ENCODE assay signal across 8 cellular contexts in the genomic region with DNA sequence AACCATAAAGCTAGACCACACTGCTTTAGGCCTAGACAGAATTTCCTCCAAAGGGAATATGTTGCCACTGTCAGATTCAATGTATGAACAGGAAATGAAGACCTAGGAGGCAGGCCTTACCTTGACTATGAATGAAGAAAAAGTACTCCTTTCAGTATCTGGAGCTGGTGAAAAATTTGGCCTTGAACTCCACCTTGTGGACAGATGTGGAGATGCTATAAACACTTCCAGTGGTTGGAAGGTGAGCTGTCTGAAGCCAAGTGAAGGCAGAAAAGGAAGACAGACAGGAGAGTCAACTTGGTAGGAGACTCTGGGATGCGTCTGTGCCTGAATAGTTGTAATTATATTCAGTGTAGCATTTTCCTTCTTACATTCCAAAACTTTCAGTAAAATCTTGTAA. TPM values are rescaled to one million over a fixed set of nuclear protein-coding genes. Genes with fewer than 3 reads are reported as not detected.
A peak's percentile ranks its signal among the peaks of the same experiment; 100 is the strongest.
DNase-seq lines count a peak whose midpoint lies in the region; ATAC-seq and TF ChIP-seq lines count a peak whose summit lies in the region.

No MANE protein-coding gene starts in this region.

- H3K9me3 ChIP-seq in HEK293 (ENCODE audit: control insufficient read depth, insufficient read depth, low read depth, low read length) (no peaks in the 10 kb centered on the region), lower lobe of right lung (no peaks in the 10 kb centered on the region), upper lobe of left lung (no peaks in the 10 kb centered on the region)

- H3K36me3 ChIP-seq in HEK293 (ENCODE audit: control insufficient read depth in 2 of 2, insufficient read depth in 1 of 2, low read length in 2 of 2) (peaks cover 0 to 59% of the 10 kb centered on the region in 2 experiments; a peak in 2 of 3 replicates), lower lobe of right lung (peaks cover 24% of the 10 kb centered on the region), upper lobe of left lung (no peaks in the 10 kb centered on the region)

- CTCF ChIA-PET in HEK293 (lab: Yijun Ruan, JAX): interaction anchor here (0.7 to 2.3 kb wide), 13 partner anchors 10 to 596 kb away, joined by 3 to 10 read pairs (median 4); no protein-coding TSS in a partner anchor

- ATAC-seq in lower lobe of right lung: peak in 1 of 2 donors; percentile 73
- ATAC-seq in upper lobe of left lung (ENCODE audit: low FRiP score in 2 of 2): peak; percentile 57 to 75

- 33 to 67% methylated on average over 1 of the region's 1 CpG for WGBS in upper lobe of left lung, 2 donors

- H3K4me3 ChIP-seq in GM12865 (ENCODE audit: low read depth, low read length) (no peak overlapping the region), HEK293 (ENCODE audit: low read depth, low read length) (no peak overlapping the region), choroid plexus epithelial cell (ENCODE audit: low read depth, low read length) (no peak overlapping the region), lower lobe of right lung (no peak overlapping the region), upper lobe of left lung (no peak overlapping the region)

- TF ChIP-seq EP300 in upper lobe of left lung (IDR thresholded peaks at IDR 0.05): no peak

- DNase-seq in AG08395 (ENCODE audit: low spot score): peak; percentile 69
- peak; percentile 61 for DNase-seq in GM12865 (ENCODE audit: low read depth)
- DNase-seq in LoVo (ENCODE audit: low spot score): peak; percentile 18
- peak; percentile 14 for DNase-seq in SKM-1 (lab: John Stamatoyannopoulos, UW; ENCODE audit: unreplicated experiment)
- DNase-seq in choroid plexus epithelial cell (ENCODE audit: low read depth): peak; percentile 66
- DNase-seq in lower lobe of right lung: no peak
- DNase-seq in upper lobe of left lung: no peak

- H3K27me3 ChIP-seq in lower lobe of right lung (ENCODE audit: low read depth) (no peaks in the 10 kb centered on the region), upper lobe of left lung (no peaks in the 10 kb centered on the region)

- TF ChIP-seq POLR2A in upper lobe of left lung (IDR thresholded peaks at IDR 0.05): no peak

- intact Hi-C loops in lower lobe of right lung (cut with DNase I): no loop called here

- H3K4me1 ChIP-seq in HEK293 (ENCODE audit: control insufficient read depth, insufficient read depth, low read length): no peaks in the 10 kb centered on the region
- no peaks in the 10 kb centered on the region for H3K4me1 ChIP-seq in lower lobe of right lung
- no peaks in the 10 kb centered on the region for H3K4me1 ChIP-seq in upper lobe of left lung

- H3K27ac ChIP-seq in HEK293 (ENCODE audit: extremely low read depth, low read depth, low read length) (no peak overlapping the region), lower lobe of right lung (no peak overlapping the region), upper lobe of left lung (no peak overlapping the region)

- POLR2A ChIA-PET in HEK293 (lab: Yijun Ruan, JAX): interaction anchor here (1.4 kb wide), 1 partner anchor 175 kb away, joined by 3 read pairs; no protein-coding TSS in a partner anchor

- peak; percentile 49 for TF ChIP-seq CTCF in GM12865 (IDR thresholded peaks at IDR 0.05; ENCODE audit: insufficient read depth, low read depth, low read length, missing control alignments)
- TF ChIP-seq CTCF in HEK293 (tag by site-specific recombination; IDR thresholded peaks at IDR 0.05): peak; percentile 49; the same call in 1 of the 2 replicates
- peak; percentile 70 for TF ChIP-seq CTCF in choroid plexus epithelial cell (conservative IDR thresholded peaks at IDR 0.05; ENCODE audit: low read depth, low read length)
- peak; percentile 56 for TF ChIP-seq CTCF in lower lobe of right lung (IDR thresholded peaks at IDR 0.05)
- peak; percentile 34 to 66 (median 52) for TF ChIP-seq CTCF in upper lobe of left lung (IDR thresholded peaks at IDR 0.05)

TF ChIP-seq in HEK293, 187 proteins besides CTCF, POLR2A, EP300 and RAD21:
- TF ChIP-seq ZNF660 (tag by site-specific recombination; IDR thresholded peaks at IDR 0.05) (0 out of 2 replicates have a peak, but pooled peaks have one; percentile 12), ZNF654 (tag by site-specific recombination; IDR thresholded peaks at IDR 0.05; ENCODE audit: low read depth) (peak; percentile 72), FEZF1 (tag by site-specific recombination; IDR thresholded peaks at IDR 0.05) (no peak)
- TF ChIP-seq, protein P1, sequence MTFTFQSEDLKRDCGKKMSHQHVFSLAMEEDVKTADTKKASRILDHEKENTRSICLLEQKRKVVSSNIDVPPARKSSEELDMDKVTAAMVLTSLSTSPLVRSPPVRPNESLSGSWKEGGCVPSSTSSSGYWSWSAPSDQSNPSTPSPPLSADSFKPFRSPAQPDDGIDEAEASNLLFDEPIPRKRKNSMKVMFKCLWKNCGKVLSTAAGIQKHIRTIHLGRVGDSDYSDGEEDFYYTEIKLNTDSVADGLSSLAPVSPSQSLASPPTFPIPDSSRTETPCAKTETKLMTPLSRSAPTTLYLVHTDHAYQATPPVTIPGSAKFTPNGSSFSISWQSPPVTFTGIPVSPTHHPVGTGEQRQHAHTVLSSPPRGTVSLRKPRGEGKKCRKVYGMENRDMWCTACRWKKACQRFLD (tag by site-specific recombination; IDR thresholded peaks at IDR 0.05): no peak

RNA-seq across cellular contexts. Expression of a gene that starts 17.2 kb away (rescaled TPM):
- total RNA-seq in lower lobe of right lung (12.2 TPM), upper lobe of left lung (10 to 100 TPM in 3 of 6 donors, 1 to 10 TPM in 3; 4.7 to 41.9 (median 10.0) TPM)

Comparison
In these comparisons a context has a peak if more than half of its experiments do, and no peak if none do; other contexts are left out.
1. DNase-seq: peak in AG08395 (single experiment), GM12865 (single experiment), LoVo (single experiment), SKM-1 (single experiment) and choroid plexus epithelial cell (single experiment); none in lower lobe of right lung (single experiment) and upper lobe of left lung (0 of 2).
2. Peak in every context shown above with its lines, with median percentiles within 50 percentile points of each other: CTCF ChIP-seq.